In genomic region chr5:95808686-95809413, GRCh38 we compare ENCODE assay signal across 8 cellular contexts. TPM values are rescaled to one million over a fixed set of nuclear protein-coding genes. Genes with fewer than 3 reads are reported as not detected.
A peak's percentile ranks its signal among the peaks of the same experiment; 100 is the strongest.
DNase-seq lines count a peak whose midpoint lies in the region; ATAC-seq and TF ChIP-seq lines count a peak whose summit lies in the region.

No MANE protein-coding gene starts in this region.

- H3K9me3 ChIP-seq in MG63 (no peaks in the 10 kb centered on the region), prostate gland (no peaks in the 10 kb centered on the region)

- H3K27me3 ChIP-seq in MG63 = no peaks in the 10 kb centered on the region
- no peaks in the 10 kb centered on the region for H3K27me3 ChIP-seq in prostate gland (replicated peaks; ENCODE audit: insufficient read depth)

- TF ChIP-seq CTCF in fibroblast of mammary gland (conservative IDR thresholded peaks at IDR 0.05; ENCODE audit: control insufficient read depth, insufficient read depth, low read depth, low read length) (no peak), prostate gland (IDR thresholded peaks at IDR 0.05) (no peak)

- intact Hi-C loops in prostate gland (cut with DNase I) = no loop called here

- peaks cover 28% of the 10 kb centered on the region for H3K4me1 ChIP-seq in prostate gland (replicated peaks)

- no peaks in the 10 kb centered on the region for H3K27me3 Mint-ChIP-seq in activated CD8-positive, alpha-beta memory T cell treated with anti-CD3 and anti-CD28 coated beads, Interleukin-2, amount 10 ng/mL, durations not matched to agents 7 days and 5 days

- H3K36me3 Mint-ChIP-seq in activated CD8-positive, alpha-beta memory T cell treated with anti-CD3 and anti-CD28 coated beads, Interleukin-2, amount 10 ng/mL, durations not matched to agents 7 days and 5 days = peaks cover 11% of the 10 kb centered on the region

- H3K27ac ChIP-seq in prostate gland = peak overlapping the region; percentile 68 to 85

- peaks cover 8% of the 10 kb centered on the region; the same call in 1 of the 2 replicates for H3K36me3 ChIP-seq in MG63
- H3K36me3 ChIP-seq in prostate gland = no peaks in the 10 kb centered on the region

- no peak overlapping the region for H3K4me3 ChIP-seq in MG63
- no peak overlapping the region for H3K4me3 ChIP-seq in fibroblast of mammary gland (ENCODE audit: control insufficient read depth, low read depth, low read length)
- no peak overlapping the region for H3K4me3 ChIP-seq in prostate gland

- peaks cover 55% of the 10 kb centered on the region for H3K4me1 Mint-ChIP-seq in activated CD8-positive, alpha-beta memory T cell treated with anti-CD3 and anti-CD28 coated beads, Interleukin-2, amount 10 ng/mL, durations not matched to agents 7 days and 5 days

- DNase-seq in GM03348 (ENCODE audit: low spot score) (peak; percentile 77), MG63 (peak; percentile 40), fibroblast of mammary gland (ENCODE audit: low read depth) (peak; percentile 90), prostate gland (ENCODE audit: low spot score) (no peak), NCI-H1092 (lab: John Stamatoyannopoulos, UW) (no peak), DMS153 treated with DMSO at 0.1 percent for 48 hours (lab: John Stamatoyannopoulos, UW; ENCODE audit: unreplicated experiment) (no peak)
- peak; percentile 91 for DNase-seq in activated CD8-positive, alpha-beta memory T cell treated with anti-CD3 and anti-CD28 coated beads, Interleukin-2, amount 10 ng/mL, durations not matched to agents 7 days and 5 days

- no peaks in the 10 kb centered on the region for H3K9me3 Mint-ChIP-seq in activated CD8-positive, alpha-beta memory T cell treated with anti-CD3 and anti-CD28 coated beads, Interleukin-2, amount 10 ng/mL, durations not matched to agents 7 days and 5 days (ENCODE audit: low read depth)

- peak overlapping the region; percentile 86 for H3K27ac Mint-ChIP-seq in activated CD8-positive, alpha-beta memory T cell treated with anti-CD3 and anti-CD28 coated beads, Interleukin-2, amount 10 ng/mL, durations not matched to agents 7 days and 5 days

- CTCF ChIA-PET in activated CD8-positive, alpha-beta memory T cell treated with anti-CD3 and anti-CD28 coated beads, Interleukin-2, amount 10 ng/mL, durations not matched to agents 7 days and 5 days (lab: Charles Lee) = interaction anchor here (0.7 to 9.8 kb wide), 8 partner anchors 13 to 40 kb away, joined by 3 to 93 read pairs (median 4); partner anchors contain the start of gene GLRX

- WGBS in prostate gland = 18% methylated on average over 10 of the region's 10 CpGs

- TF ChIP-seq POLR2A in prostate gland (IDR thresholded peaks at IDR 0.05) = no peak

- peak overlapping the region; percentile 45 for H3K4me3 Mint-ChIP-seq in activated CD8-positive, alpha-beta memory T cell treated with anti-CD3 and anti-CD28 coated beads, Interleukin-2, amount 10 ng/mL, durations not matched to agents 7 days and 5 days

- peak; percentile 100 for ATAC-seq in GM21723 (IDR thresholded peaks at IDR 0.05; ENCODE audit: unreplicated experiment)
- ATAC-seq in activated CD8-positive, alpha-beta memory T cell treated with anti-CD3 and anti-CD28 coated beads, Interleukin-2, amount 10 ng/mL, durations not matched to agents 7 days and 5 days = peak; percentile 100

RNA-seq across cellular contexts. Expression of gene GLRX, which starts 13.7 kb away (rescaled TPM):
- total RNA-seq in MG63 (2014; rRNA removed; shearing (Covaris generic); ENCODE audit: low replicate concordance) = 87.3 and 120 TPM in 2 replicates
- 10 to 100 TPM; 65.3 to 67.1 TPM for total RNA-seq in activated CD8-positive, alpha-beta memory T cell treated with anti-CD3 and anti-CD28 coated beads, Interleukin-2, amount 10 ng/mL, durations not matched to agents 7 days and 5 days
- 10 to 100 TPM; 16.6 to 34.8 TPM for total RNA-seq in prostate gland

Comparison
In these comparisons a context has a peak if more than half of its experiments do, and no peak if none do; other contexts are left out.
1. DNase-seq: peak in GM03348 (single experiment), MG63 (single experiment), activated CD8-positive, alpha-beta memory T cell treated with anti-CD3 and anti-CD28 coated beads, Interleukin-2, amount 10 ng/mL, durations not matched to agents 7 days and 5 days (single experiment) and fibroblast of mammary gland (single experiment); none in prostate gland (single experiment), NCI-H1092 (single experiment) and DMS153 treated with DMSO at 0.1 percent for 48 hours (single experiment).